ENCODE assay signal across 6 cellular contexts in the genomic region with DNA sequence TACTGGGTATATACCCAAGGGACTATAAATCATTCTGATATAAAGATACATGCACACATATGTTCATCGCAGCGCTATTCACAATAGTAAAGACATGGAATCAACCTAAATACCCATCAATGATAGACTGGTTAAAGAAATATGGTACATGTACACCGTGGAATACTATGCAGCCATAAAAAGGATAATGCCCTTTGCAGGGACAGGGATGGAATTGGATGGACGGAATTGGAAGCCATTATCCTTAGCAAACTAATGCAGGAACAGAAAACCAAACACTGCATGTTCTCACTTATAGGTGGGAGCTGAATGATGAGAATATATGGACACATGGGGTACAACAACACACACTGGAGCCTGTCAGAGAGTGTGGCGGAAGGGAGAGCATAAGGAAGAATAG.
"Had no signal": no experiment of that assay in that cellular context is flagged by ENCODE, and none has a peak within 500 bp of the region (broad histone marks: within the 10 kb centered on the region; RNA-seq: fewer than 3 reads in every experiment).

No MANE protein-coding gene starts in this region.

- ATAC-seq: HepG2 had no signal

- FAIRE-seq: HepG2 had no signal

- H3K27ac ChIP-seq: HL-60, KMS-11 had no signal

- DNase-seq: IMR-90, KBM-7, KG1 had no signal

- H3K9ac ChIP-seq: KMS-11 had no signal

- H3K4me2 ChIP-seq: KMS-11 had no signal
